Comparison of ENCODE assay signal across 8 cellular contexts in the genomic region with DNA sequence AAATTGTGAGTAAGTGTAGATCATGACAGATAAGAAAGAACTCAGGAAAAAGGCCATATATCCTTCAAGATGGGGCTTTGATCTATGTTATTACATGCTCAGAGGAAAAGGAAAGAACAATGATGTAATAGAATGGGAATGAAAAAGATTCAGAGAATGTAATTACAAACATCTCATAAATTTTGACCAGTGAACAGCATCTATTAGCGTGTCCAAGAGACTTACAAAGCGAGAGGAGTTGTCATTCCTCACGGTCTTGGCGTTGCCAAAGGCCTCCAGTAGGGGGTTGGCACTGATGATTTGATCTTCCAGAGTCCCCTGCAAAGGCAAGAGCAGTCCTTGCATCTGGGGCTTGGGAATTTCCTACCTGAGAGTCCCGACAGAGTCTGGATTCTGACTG. TPM values are rescaled to one million over a fixed set of nuclear protein-coding genes. Genes with fewer than 3 reads are reported as not detected.
"Had no signal": no experiment of that assay in that cellular context is flagged by ENCODE, and none has a peak within 500 bp of the region (broad histone marks: within the 10 kb centered on the region; RNA-seq: fewer than 3 reads in every experiment).

No MANE protein-coding gene starts in this region.

RNA-seq across cellular contexts. Expression of a gene that starts 6.0 kb away (rescaled TPM):
- total RNA-seq: activated T-helper 17 cell treated with anti-CD3 and anti-CD28 coated beads, Interleukin-2, amount 50 U/mL, for 72 hours; aorta; chondrocyte; dermis microvascular lymphatic vessel endothelial cell; left cardiac atrium; lung; naive thymus-derived CD4-positive, alpha-beta T cell had no signal
- polyA plus RNA-seq: naive thymus-derived CD4-positive, alpha-beta T cell had no signal

RNA-seq across cellular contexts. Expression of a gene that starts 25.1 kb away (rescaled TPM):
- total RNA-seq: activated T-helper 17 cell treated with anti-CD3 and anti-CD28 coated beads, Interleukin-2, amount 50 U/mL, for 72 hours; aorta; chondrocyte; dermis microvascular lymphatic vessel endothelial cell; left cardiac atrium; lung; naive thymus-derived CD4-positive, alpha-beta T cell; thoracic aorta had no signal
- polyA plus RNA-seq: naive thymus-derived CD4-positive, alpha-beta T cell had no signal
